ENCODE assay signal across 8 cellular contexts in genomic region chr14:31934767-31935266, GRCh38.
DNase-seq lines count a peak whose midpoint lies in the region; ATAC-seq and TF ChIP-seq lines count a peak whose summit lies in the region.

No MANE protein-coding gene starts in this region.

- no peaks in the 10 kb centered on the region for H3K27me3 ChIP-seq in heart right ventricle
- no peaks in the 10 kb centered on the region for H3K27me3 ChIP-seq in spleen (replicated peaks in 1 of 7)

- H3K4me1 ChIP-seq in heart right ventricle (peaks cover 0 to 33% (median 18%) of the 10 kb centered on the region in 9 donors), spleen (peaks cover 3 to 20% (median 10%) of the 10 kb centered on the region in 6 donors)

- 51 to 58% methylated on average over 4 of the region's 4 CpGs for WGBS in heart right ventricle, 2 donors
- 46 to 80% (median 73%) methylated on average over 4 of the region's 4 CpGs for WGBS in spleen, 5 donors

- H3K36me3 Mint-ChIP-seq in activated T-cell treated with anti-CD3 and anti-CD28 coated beads, Interleukin-2, amount 50 U/mL, for 4 hours (ENCODE audit: insufficient read depth): no peaks in the 10 kb centered on the region

- H3K27ac ChIP-seq in heart right ventricle (no peak overlapping the region), spleen (peak overlapping the region in 4 of 8 donors; percentile 23 to 45 (median 37))

- ATAC-seq in heart right ventricle (peak; percentile 66 to 87 (median 80)), GM19397 (IDR thresholded peaks at IDR 0.05; ENCODE audit: unreplicated experiment) (no peak)
- ATAC-seq in activated T-cell treated with anti-CD3 and anti-CD28 coated beads, Interleukin-2, amount 50 U/mL, for 4 hours: no peak

- no peak for TF ChIP-seq POLR2A in spleen (IDR thresholded peaks at IDR 0.05)

- intact Hi-C loops in heart right ventricle (cut with DNase I): loop anchor here (2.0 to 10.0 kb wide), 11 partner anchors 137 to 540 kb away; partner anchors contain the start of gene ARHGAP5 (in 3 of the 10)
- intact Hi-C loops in spleen (cut with DNase I; ENCODE audit: low total_unique reads): no loop called here

- H3K4me1 Mint-ChIP-seq in activated T-cell treated with anti-CD3 and anti-CD28 coated beads, Interleukin-2, amount 50 U/mL, for 4 hours (ENCODE audit: low read depth): peaks cover 12% of the 10 kb centered on the region

- no peaks in the 10 kb centered on the region for H3K36me3 ChIP-seq in heart right ventricle
- no peaks in the 10 kb centered on the region for H3K36me3 ChIP-seq in spleen

- H3K4me3 ChIP-seq in heart right ventricle (no peak overlapping the region), spleen (no peak overlapping the region)

- DNase-seq in DMS153 treated with DMSO at 0.1 percent for 48 hours (lab: John Stamatoyannopoulos, UW; ENCODE audit: unreplicated experiment): peak; percentile 92
- peak; percentile 36 for DNase-seq in NCI-H1105 (lab: John Stamatoyannopoulos, UW)
- DNase-seq in SW480 (ENCODE audit: low spot score): peak; percentile 83
- DNase-seq in heart right ventricle: peak in 1 of 2 donors; percentile 67
- no peak for DNase-seq in spleen
- DNase-seq in stimulated activated CD4-positive, alpha-beta T cell treated with anti-CD3 and anti-CD28 coated beads, Interleukin-2, amount 100 ng/mL, for 48 hours: no peak
- DNase-seq in activated T-cell treated with anti-CD3 and anti-CD28 coated beads, Interleukin-2, amount 50 U/mL, for 4 hours: no peak

- peak in 8 of 9 donors; percentile 25 to 78 (median 61) for TF ChIP-seq CTCF in heart right ventricle (IDR thresholded peaks at IDR 0.05)
- peak in 7 of 11 experiments; percentile 17 to 48 (median 29) for TF ChIP-seq CTCF in spleen (IDR thresholded peaks at IDR 0.05 in 8 of 11, conservative IDR thresholded peaks at IDR 0.05 in 3 of 11)

- H3K27me3 Mint-ChIP-seq in activated T-cell treated with anti-CD3 and anti-CD28 coated beads, Interleukin-2, amount 50 U/mL, for 4 hours (ENCODE audit: low read depth): peaks cover 2% of the 10 kb centered on the region

- no peaks in the 10 kb centered on the region for H3K9me3 ChIP-seq in heart right ventricle
- H3K9me3 ChIP-seq in spleen: no peaks in the 10 kb centered on the region

- no peak overlapping the region for H3K4me3 Mint-ChIP-seq in activated T-cell treated with anti-CD3 and anti-CD28 coated beads, Interleukin-2, amount 50 U/mL, for 4 hours

- no peaks in the 10 kb centered on the region for H3K9me3 Mint-ChIP-seq in activated T-cell treated with anti-CD3 and anti-CD28 coated beads, Interleukin-2, amount 50 U/mL, for 4 hours

Comparison
In these comparisons a context has a peak if more than half of its experiments do, and no peak if none do; other contexts are left out.
1. DNase-seq: peak in DMS153 treated with DMSO at 0.1 percent for 48 hours (single experiment), NCI-H1105 (single experiment) and SW480 (single experiment); none in spleen (single experiment), stimulated activated CD4-positive, alpha-beta T cell treated with anti-CD3 and anti-CD28 coated beads, Interleukin-2, amount 100 ng/mL, for 48 hours (0 of 2) and activated T-cell treated with anti-CD3 and anti-CD28 coated beads, Interleukin-2, amount 50 U/mL, for 4 hours (single experiment).
2. ATAC-seq: peak in heart right ventricle (8 of 8); none in activated T-cell treated with anti-CD3 and anti-CD28 coated beads, Interleukin-2, amount 50 U/mL, for 4 hours (0 of 2) and GM19397 (single experiment).